ENCODE assay signal across 26 cellular contexts in genomic region chr14:75570797-75571196, GRCh38. TPM values are rescaled to one million over a fixed set of nuclear protein-coding genes. Genes with fewer than 3 reads are reported as not detected.
DNase-seq lines count a peak whose midpoint lies in the region; ATAC-seq and TF ChIP-seq lines count a peak whose summit lies in the region.
"Had no signal": no experiment of that assay in that cellular context is flagged by ENCODE, and none has a peak within 500 bp of the region (broad histone marks: within the 10 kb centered on the region; RNA-seq: fewer than 3 reads in every experiment).

No MANE protein-coding gene starts in this region.

- intact Hi-C loops in activated CD4-positive, alpha-beta T cell treated with anti-CD3 and anti-CD28 coated beads for 36 hours (cut with DNase I, micrococcal nuclease) = loop anchor here in 1 of 2 experiments (10.0 kb wide), 1 partner anchor 304 kb away; no protein-coding TSS in a partner anchor
- intact Hi-C loops in activated B cell treated with CpG ODN at 0.5 μM for 24 hours (cut with micrococcal nuclease) = no loop called here

- ATAC-seq in activated CD4-positive, alpha-beta T cell treated with anti-CD3 and anti-CD28 coated beads for 36 hours = peak; percentile 21
- ATAC-seq in stimulated activated naive CD8-positive, alpha-beta T cell treated with anti-CD3 and anti-CD28 coated beads, Interleukin-15, amount 100 ng/mL, for 72 hours = no peak
- ATAC-seq in activated B cell treated with CpG ODN at 0.5 μM for 24 hours (ENCODE audit: low read depth) (peak; percentile 45), GM21619 (IDR thresholded peaks at IDR 0.05; ENCODE audit: unreplicated experiment) (no peak)
- ATAC-seq: esophagus mucosa; gastroesophageal sphincter; right cardiac atrium; SK-N-SH treated with all-trans-retinoic acid at 6 μM for 48 hours; stimulated activated naive CD8-positive, alpha-beta T cell treated with anti-CD3 and anti-CD28 coated beads, Interleukin-15, Interleukin-2, amounts not matched to agents 100 U/mL and 50 U/mL, for 24 hours had no signal

- no peak overlapping the region for H3K27ac Mint-ChIP-seq in activated CD4-positive, alpha-beta T cell treated with anti-CD3 and anti-CD28 coated beads for 36 hours
- peak overlapping the region; percentile 28 for H3K27ac Mint-ChIP-seq in stimulated activated naive CD8-positive, alpha-beta T cell treated with anti-CD3 and anti-CD28 coated beads, Interleukin-15, Interleukin-2, amounts not matched to agents 100 ng/mL and 50 ng/mL, for 24 hours
- no peak overlapping the region for H3K27ac Mint-ChIP-seq in stimulated activated naive CD8-positive, alpha-beta T cell treated with anti-CD3 and anti-CD28 coated beads, Interleukin-15, amount 100 ng/mL, for 72 hours
- H3K27ac Mint-ChIP-seq in activated B cell treated with CpG ODN at 0.5 μM for 24 hours = no peak overlapping the region

- peak; percentile 63 for DNase-seq in activated CD4-positive, alpha-beta T cell treated with anti-CD3 and anti-CD28 coated beads for 36 hours
- DNase-seq in activated CD4-positive, alpha-beta T cell treated with anti-CD3 and anti-CD28 coated beads, Interleukin-2, amount 50 U/mL, for 4 hours = no peak
- no peak for DNase-seq in stimulated activated naive CD8-positive, alpha-beta T cell treated with anti-CD3 and anti-CD28 coated beads, Interleukin-15, amount 100 ng/mL, for 72 hours
- DNase-seq in activated B cell treated with CpG ODN at 0.5 μM for 24 hours (no peak), HT-29 (ENCODE audit: low spot score) (no peak), Kasumi-1 (lab: John Stamatoyannopoulos, UW) (no peak)
- DNase-seq: effector CD8-positive, alpha-beta T cell; EL; GOT3; kidney glomerular epithelial cell; mammary epithelial cell; NCI-H1694 treated with DMSO at 0.1 percent for 48 hours; NCI-H2227 treated with DMSO at 0.1 percent for 48 hours; NCI-H82; right cardiac atrium; stimulated activated naive CD8-positive, alpha-beta T cell treated with anti-CD3 and anti-CD28 coated beads, Interleukin-15, Interleukin-2, amounts not matched to agents 100 U/mL and 50 U/mL, for 24 hours; upper lobe of left lung had no signal

- CTCF ChIA-PET in activated CD4-positive, alpha-beta T cell treated with anti-CD3 and anti-CD28 coated beads for 36 hours (lab: Charles Lee) = interaction anchor here (0.6 to 2.9 kb wide), 9 partner anchors 9 to 90 kb away, joined by 3 to 10 read pairs (median 4); partner anchors contain the start of genes ERG28 and TTLL5
- CTCF ChIA-PET in activated B cell treated with CpG ODN at 0.5 μM for 24 hours (lab: Charles Lee) = interaction anchor here (9.7 kb wide), 1 partner anchor 84 kb away, joined by 264 read pairs; the partner anchor contains the start of genes ERG28 and TTLL5

- no peaks in the 10 kb centered on the region for H3K27me3 Mint-ChIP-seq in activated CD4-positive, alpha-beta T cell treated with anti-CD3 and anti-CD28 coated beads for 36 hours
- H3K27me3 Mint-ChIP-seq in stimulated activated naive CD8-positive, alpha-beta T cell treated with anti-CD3 and anti-CD28 coated beads, Interleukin-15, Interleukin-2, amounts not matched to agents 100 ng/mL and 50 ng/mL, for 24 hours = no peaks in the 10 kb centered on the region
- no peaks in the 10 kb centered on the region for H3K27me3 Mint-ChIP-seq in stimulated activated naive CD8-positive, alpha-beta T cell treated with anti-CD3 and anti-CD28 coated beads, Interleukin-15, amount 100 ng/mL, for 72 hours
- no peaks in the 10 kb centered on the region for H3K27me3 Mint-ChIP-seq in activated B cell treated with CpG ODN at 0.5 μM for 24 hours

- no peaks in the 10 kb centered on the region for H3K9me3 Mint-ChIP-seq in activated CD4-positive, alpha-beta T cell treated with anti-CD3 and anti-CD28 coated beads for 36 hours (ENCODE audit: low read depth)
- H3K9me3 Mint-ChIP-seq in stimulated activated naive CD8-positive, alpha-beta T cell treated with anti-CD3 and anti-CD28 coated beads, Interleukin-15, Interleukin-2, amounts not matched to agents 100 ng/mL and 50 ng/mL, for 24 hours = no peaks in the 10 kb centered on the region
- H3K9me3 Mint-ChIP-seq in stimulated activated naive CD8-positive, alpha-beta T cell treated with anti-CD3 and anti-CD28 coated beads, Interleukin-15, amount 100 ng/mL, for 72 hours = peaks cover 0 to 3% of the 10 kb centered on the region in 2 donors
- H3K9me3 Mint-ChIP-seq in activated B cell treated with CpG ODN at 0.5 μM for 24 hours = no peaks in the 10 kb centered on the region

- peaks cover 59% of the 10 kb centered on the region for H3K4me1 Mint-ChIP-seq in activated CD4-positive, alpha-beta T cell treated with anti-CD3 and anti-CD28 coated beads for 36 hours
- peaks cover 58% of the 10 kb centered on the region for H3K4me1 Mint-ChIP-seq in stimulated activated naive CD8-positive, alpha-beta T cell treated with anti-CD3 and anti-CD28 coated beads, Interleukin-15, Interleukin-2, amounts not matched to agents 100 ng/mL and 50 ng/mL, for 24 hours (ENCODE audit: low read depth)
- peaks cover 60% of the 10 kb centered on the region for H3K4me1 Mint-ChIP-seq in stimulated activated naive CD8-positive, alpha-beta T cell treated with anti-CD3 and anti-CD28 coated beads, Interleukin-15, amount 100 ng/mL, for 72 hours
- H3K4me1 Mint-ChIP-seq in activated B cell treated with CpG ODN at 0.5 μM for 24 hours = peaks cover 5% of the 10 kb centered on the region

- TF ChIP-seq CTCF in activated B cell treated with CpG ODN at 0.5 μM for 24 hours (IDR thresholded peaks at IDR 0.05) = no peak

- no peak overlapping the region for H3K4me3 Mint-ChIP-seq in activated CD4-positive, alpha-beta T cell treated with anti-CD3 and anti-CD28 coated beads for 36 hours
- no peak overlapping the region for H3K4me3 Mint-ChIP-seq in stimulated activated naive CD8-positive, alpha-beta T cell treated with anti-CD3 and anti-CD28 coated beads, Interleukin-15, Interleukin-2, amounts not matched to agents 100 ng/mL and 50 ng/mL, for 24 hours
- no peak overlapping the region for H3K4me3 Mint-ChIP-seq in stimulated activated naive CD8-positive, alpha-beta T cell treated with anti-CD3 and anti-CD28 coated beads, Interleukin-15, amount 100 ng/mL, for 72 hours
- no peak overlapping the region for H3K4me3 Mint-ChIP-seq in activated B cell treated with CpG ODN at 0.5 μM for 24 hours

- peaks cover 11% of the 10 kb centered on the region for H3K36me3 Mint-ChIP-seq in activated CD4-positive, alpha-beta T cell treated with anti-CD3 and anti-CD28 coated beads for 36 hours (ENCODE audit: low read depth)
- H3K36me3 Mint-ChIP-seq in stimulated activated naive CD8-positive, alpha-beta T cell treated with anti-CD3 and anti-CD28 coated beads, Interleukin-15, Interleukin-2, amounts not matched to agents 100 ng/mL and 50 ng/mL, for 24 hours (ENCODE audit: low read depth) = no peaks in the 10 kb centered on the region
- H3K36me3 Mint-ChIP-seq in activated B cell treated with CpG ODN at 0.5 μM for 24 hours (ENCODE audit: low read depth) = no peaks in the 10 kb centered on the region

- POLR2A ChIA-PET in activated CD4-positive, alpha-beta T cell treated with anti-CD3 and anti-CD28 coated beads for 36 hours (lab: Charles Lee) = interaction anchor here (0.6 to 1.1 kb wide), 2 partner anchors 28 to 102 kb away, joined by 3 to 4 read pairs; no protein-coding TSS in a partner anchor
- POLR2A ChIA-PET in activated B cell treated with CpG ODN at 0.5 μM for 24 hours (lab: Charles Lee) = interaction anchor here (0.5 to 1.4 kb wide), 4 partner anchors 22 to 434 kb away, joined by 3 read pairs; no protein-coding TSS in a partner anchor

RNA-seq across cellular contexts. Expression of gene FLVCR2, which starts 7.6 kb away (rescaled TPM):
- total RNA-seq in activated CD4-positive, alpha-beta T cell treated with anti-CD3 and anti-CD28 coated beads for 36 hours = 1 to 10 TPM; 2.2 to 3.2 TPM
- total RNA-seq in activated B cell treated with CpG ODN at 0.5 μM for 24 hours = 11.7 and 12.5 TPM in 2 replicates
- total RNA-seq in HT-29 (2014; rRNA removed; shearing (Covaris generic)) = 2.7 and 3.5 TPM in 2 replicates

RNA-seq across cellular contexts. Expression of gene BATF, which starts 48.5 kb away (rescaled TPM):
- 100 to 1,000 TPM; 165 to 187 TPM for total RNA-seq in activated CD4-positive, alpha-beta T cell treated with anti-CD3 and anti-CD28 coated beads for 36 hours
- total RNA-seq in activated B cell treated with CpG ODN at 0.5 μM for 24 hours = 160 and 171 TPM in 2 replicates
- total RNA-seq in HT-29 (2014; rRNA removed; shearing (Covaris generic)) = 1.0 and 1.3 TPM in 2 replicates
- total RNA-seq: astrocyte, chondrocyte, mammary epithelial cell, MCF 10A, osteocyte had no signal

Comparison
In these comparisons a context has a peak if more than half of its experiments do, and no peak if none do; other contexts are left out.
1. ATAC-seq: peak in activated CD4-positive, alpha-beta T cell treated with anti-CD3 and anti-CD28 coated beads for 36 hours (single experiment) and activated B cell treated with CpG ODN at 0.5 μM for 24 hours (single experiment); none in stimulated activated naive CD8-positive, alpha-beta T cell treated with anti-CD3 and anti-CD28 coated beads, Interleukin-15, amount 100 ng/mL, for 72 hours (single experiment) and GM21619 (single experiment).
2. RNA of gene BATF, which starts 48.5 kb away (total RNA-seq): 165 to 187 TPM in activated CD4-positive, alpha-beta T cell treated with anti-CD3 and anti-CD28 coated beads for 36 hours and 160 to 171 TPM in activated B cell treated with CpG ODN at 0.5 μM for 24 hours; 1.0 to 1.3 TPM in HT-29; every median in the first group is over 10 times any median in the second.